In the genomic region with DNA sequence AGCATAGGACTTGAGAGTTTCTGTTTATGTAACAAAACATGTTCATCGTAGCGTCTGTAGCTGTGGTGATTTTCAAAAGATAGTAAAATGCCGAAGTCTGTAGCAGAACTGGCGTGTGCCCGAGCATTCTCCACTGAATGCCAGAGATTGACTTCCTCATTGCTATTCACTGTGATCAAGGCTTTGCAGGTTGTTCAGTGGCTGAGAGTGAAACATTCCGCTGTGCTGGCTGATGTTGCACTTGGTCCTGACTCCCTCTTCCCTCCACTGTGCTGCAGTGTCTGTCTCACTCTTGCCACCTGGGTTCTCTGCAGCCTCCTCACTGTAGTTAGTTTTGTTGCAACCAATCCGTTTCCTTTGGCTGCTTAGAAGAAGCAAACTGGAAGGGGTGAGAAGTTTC, we compare ENCODE assay signal across 1 cellular context.
TF ChIP-seq lines count a peak whose summit lies in the region.

No MANE protein-coding gene starts in this region.

TF ChIP-seq in HepG2, 621 proteins besides CTCF, POLR2A, EP300 and RAD21 (continued from another document):
- TF ChIP-seq ZBTB38 (CRISPR knock-in tag; IDR thresholded peaks at IDR 0.05) = no peak
